In the genomic region with DNA sequence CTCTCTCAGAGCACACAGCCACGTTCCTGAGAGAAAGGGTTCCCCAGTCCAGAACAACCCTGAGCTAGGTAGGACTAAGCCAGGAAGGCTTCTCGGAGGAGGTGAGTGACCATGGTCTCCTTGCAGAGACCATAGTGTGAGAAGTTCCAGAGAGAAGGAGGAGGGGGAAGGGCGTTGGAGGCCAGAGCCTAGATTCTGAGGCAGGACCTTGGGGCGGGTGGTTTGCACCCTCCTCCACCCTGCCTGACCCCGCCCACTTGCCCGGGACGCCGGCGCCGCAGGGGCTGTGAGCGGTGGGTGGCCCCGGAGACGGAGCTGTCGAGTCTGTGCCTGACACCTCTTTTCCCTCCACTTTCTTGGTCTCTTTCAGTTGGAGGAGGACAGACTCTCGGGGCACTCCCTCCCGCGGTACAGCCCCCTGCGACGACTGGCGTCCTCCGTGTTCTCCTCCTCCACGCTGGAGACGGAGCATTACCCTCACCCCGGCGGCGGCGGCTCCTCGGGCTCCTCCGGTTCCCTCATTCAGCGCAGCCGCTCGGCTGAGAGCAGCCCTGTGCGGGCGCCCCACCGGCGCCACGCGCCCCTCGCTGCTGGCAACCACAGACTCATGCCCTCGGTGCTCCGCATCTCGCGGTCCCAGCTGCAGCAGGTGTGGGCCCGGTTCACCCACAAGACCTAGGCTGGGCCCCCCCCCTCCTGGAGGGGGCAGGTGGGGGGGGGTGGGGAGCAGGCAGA, we compare ENCODE assay signal across 8 cellular contexts. TPM values are rescaled to one million over a fixed set of nuclear protein-coding genes. Genes with fewer than 3 reads are reported as not detected.
A peak's percentile ranks its signal among the peaks of the same experiment; 100 is the strongest.
DNase-seq lines count a peak whose midpoint lies in the region; ATAC-seq and TF ChIP-seq lines count a peak whose summit lies in the region.

No MANE protein-coding gene starts in this region.

- POLR2A ChIA-PET in T-cell (lab: Charles Lee) (no interaction called here), PC-9 (lab: Charles Lee; ENCODE audit: unreplicated experiment) (no interaction called here)

- no peaks in the 10 kb centered on the region for H4K20me1 ChIP-seq in PC-9 (ENCODE audit: insufficient read depth)

- intact Hi-C loops in mucosa of descending colon (cut with DNase I, micrococcal nuclease) = loop anchor here (2.0 to 10.0 kb wide), 2 partner anchors 21 to 65 kb away; no protein-coding TSS in a partner anchor
- intact Hi-C loops in thyroid gland (cut with DNase I) = no loop called here
- intact Hi-C loops in PC-9 (cut with micrococcal nuclease; ENCODE audit: unreplicated experiment) = no loop called here

- peak; percentile 72 to 83 (median 74) for ATAC-seq in T-cell (replicated peaks in 1 of 4)
- peak; percentile 60 for ATAC-seq in mucosa of descending colon
- no peak for ATAC-seq in GM18909 (IDR thresholded peaks at IDR 0.05; ENCODE audit: poor library complexity, unreplicated experiment)

- H3K36me3 ChIP-seq in mucosa of descending colon (ENCODE audit: low read depth) = no peaks in the 10 kb centered on the region
- no peaks in the 10 kb centered on the region for H3K36me3 ChIP-seq in thyroid gland
- H3K36me3 ChIP-seq in PC-9 (ENCODE audit: low read depth) = no peaks in the 10 kb centered on the region

- WGBS in thyroid gland, 2 donors = 8 to 11% methylated on average over 23 to 24 of the region's 44 CpGs

- H3K9me3 ChIP-seq in mucosa of descending colon (no peaks in the 10 kb centered on the region), thyroid gland (no peaks in the 10 kb centered on the region), PC-9 (ENCODE audit: insufficient read depth, low read depth) (no peaks in the 10 kb centered on the region)

- no peaks in the 10 kb centered on the region for H3K36me3 Mint-ChIP-seq in T-cell

- peaks cover 40% of the 10 kb centered on the region for H3K4me1 ChIP-seq in mucosa of descending colon (ENCODE audit: low read depth)
- H3K4me1 ChIP-seq in thyroid gland = peaks cover 23 to 37% of the 10 kb centered on the region in 2 donors
- no peaks in the 10 kb centered on the region for H3K4me1 ChIP-seq in PC-9 (replicated peaks; ENCODE audit: insufficient read depth)

- H3K27ac ChIP-seq in thyroid gland (peak overlapping the region in 2 of 3 donors; percentile 30 to 44), PC-9 (no peak overlapping the region)

- no peak for TF ChIP-seq CTCF in mucosa of descending colon (IDR thresholded peaks at IDR 0.05)
- no peak for TF ChIP-seq CTCF in thyroid gland (IDR thresholded peaks at IDR 0.05)
- no peak for TF ChIP-seq CTCF in PC-9 (conservative IDR thresholded peaks at IDR 0.05)

- H3K4me3 ChIP-seq in mucosa of descending colon = no peak overlapping the region
- H3K4me3 ChIP-seq in thyroid gland (replicated peaks in 1 of 3) = peak overlapping the region in 1 of 3 donors; percentile 16
- H3K4me3 ChIP-seq in PC-9 = no peak overlapping the region

- no peaks in the 10 kb centered on the region for H3K9me2 ChIP-seq in PC-9 (ENCODE audit: insufficient read depth)

- no peak for TF ChIP-seq POLR2A in thyroid gland (IDR thresholded peaks at IDR 0.05)

- no peaks in the 10 kb centered on the region for H3F3A ChIP-seq in PC-9 (ENCODE audit: insufficient read depth, low read depth)

- H3K4me3 Mint-ChIP-seq in T-cell = peak overlapping the region; percentile 59 to 76 (median 73)

- H3K9me3 Mint-ChIP-seq in T-cell = no peaks in the 10 kb centered on the region

- H3K27me3 Mint-ChIP-seq in T-cell = peaks cover 0 to 11% of the 10 kb centered on the region in 2 donors

- H3K4me2 ChIP-seq in PC-9 = no peak overlapping the region

- peak; percentile 20 for DNase-seq in CD1c-positive myeloid dendritic cell (ENCODE audit: extremely low spot score)
- DNase-seq in T-cell = peak in 25 of 34 experiments; percentile 11 to 52 (median 37)
- peak; percentile 17 for DNase-seq in central memory CD4-positive, alpha-beta T cell
- peak; percentile 77 to 89 (median 81) for DNase-seq in mucosa of descending colon
- DNase-seq in thyroid gland = peak; percentile 25 to 27
- DNase-seq in PC-9 = no peak
- no peak for DNase-seq in SK-N-DZ (ENCODE audit: low spot score)

- H3K27me3 ChIP-seq in thyroid gland = no peaks in the 10 kb centered on the region
- no peaks in the 10 kb centered on the region for H3K27me3 ChIP-seq in PC-9 (ENCODE audit: insufficient read depth, low read depth)

- no peaks in the 10 kb centered on the region for H3K79me2 ChIP-seq in PC-9 (ENCODE audit: low read depth)

- no peak overlapping the region for H3K27ac Mint-ChIP-seq in T-cell

- H2AFZ ChIP-seq in PC-9 = no peak overlapping the region

- BruUV-seq in PC-9 (replicated peaks; lab: Mats Ljungman, UMichigan) = no TSS peak

- CTCF ChIA-PET in T-cell (lab: Charles Lee) (no interaction called here), PC-9 (lab: Charles Lee) (no interaction called here)

- H3K4me1 Mint-ChIP-seq in T-cell = peaks cover 4 to 16% (median 5%) of the 10 kb centered on the region in 3 donors

RNA-seq across cellular contexts. Expression of a gene that starts 26.2 kb away (rescaled TPM):
- under 1 TPM in 2 of 5 donors, not detected in 3; 0.03 to 0.07 TPM for total RNA-seq in T-cell
- under 1 TPM; 0.24 to 0.95 (median 0.93) TPM for total RNA-seq in mucosa of descending colon
- under 1 TPM in 2 of 4 donors, not detected in 2; 0.11 to 0.15 TPM for total RNA-seq in thyroid gland
- total RNA-seq in PC-9 (2021) = 0.07 and 0.15 TPM in 2 replicates
- polyA plus RNA-seq in SK-N-DZ (2014; cell fraction: cytosol; rRNA removed) = 8.0 and 9.7 TPM in 2 replicates
- 19.6 and 24.8 TPM in 2 replicates for polyA plus RNA-seq in SK-N-DZ (2014; cell fraction: nucleus; rRNA removed)

RNA-seq across cellular contexts. Expression of a gene that starts 28.6 kb away (rescaled TPM):
- total RNA-seq in T-cell (not detected), mucosa of descending colon (under 1 TPM in 1 of 3 donors, not detected in 2; 0.32 TPM), thyroid gland (not detected), PC-9 (2021) (not detected in 2 replicates)
- polyA plus RNA-seq in SK-N-DZ (2014; cell fraction: cytosol; rRNA removed) = not detected in 2 replicates
- 0.15 and 0.51 TPM in 2 replicates for polyA plus RNA-seq in SK-N-DZ (2014; cell fraction: nucleus; rRNA removed)

RNA-seq across cellular contexts. Expression of a gene that starts 39.2 kb away (rescaled TPM):
- total RNA-seq in T-cell (1 to 10 TPM; 1.3 to 4.2 (median 2.8) TPM), mucosa of descending colon (1 to 10 TPM in 2 of 3 donors, under 1 TPM in 1; 0.77 to 1.8 (median 1.3) TPM), thyroid gland (under 1 TPM in 2 of 4 donors, not detected in 2; 0.45 to 0.93 TPM), PC-9 (2021) (5.7 and 10.0 TPM in 2 replicates)
- 0.80 and 1.7 TPM in 2 replicates for polyA plus RNA-seq in SK-N-DZ (2014; cell fraction: cytosol; rRNA removed)
- polyA plus RNA-seq in SK-N-DZ (2014; cell fraction: nucleus; rRNA removed) = 7.4 and 8.1 TPM in 2 replicates

RNA-seq across cellular contexts. Expression of a gene that starts 40.2 kb away (rescaled TPM):
- total RNA-seq in T-cell = 10 to 100 TPM; 28.5 to 76.1 (median 57.5) TPM
- total RNA-seq in mucosa of descending colon = 10 to 100 TPM; 42.7 to 69.0 (median 45.7) TPM
- 100 to 1,000 TPM in 1 of 4 donors, 10 to 100 TPM in 3; 33.1 to 122 (median 84.1) TPM for total RNA-seq in thyroid gland
- total RNA-seq in PC-9 (2021) = 43.5 and 57.0 TPM in 2 replicates
- polyA plus RNA-seq in SK-N-DZ (2014; cell fraction: cytosol; rRNA removed) = 80.9 and 138 TPM in 2 replicates
- 107 and 112 TPM in 2 replicates for polyA plus RNA-seq in SK-N-DZ (2014; cell fraction: nucleus; rRNA removed)

Comparison
In these comparisons a context has a peak if more than half of its experiments do, and no peak if none do; other contexts are left out.
1. DNase-seq: peak in CD1c-positive myeloid dendritic cell (single experiment), T-cell (25 of 34), central memory CD4-positive, alpha-beta T cell (single experiment), mucosa of descending colon (3 of 3) and thyroid gland (2 of 2); none in PC-9 (0 of 2) and SK-N-DZ (single experiment).
2. intact Hi-C loops: an anchor here in mucosa of descending colon (2.0 to 10.0 kb wide); none called in thyroid gland and PC-9.